ENCODE assay signal across 1 cellular context in genomic region chr21:33586927-33587326, GRCh38.
TF ChIP-seq lines count a peak whose summit lies in the region.

No MANE protein-coding gene starts in this region.

TF ChIP-seq in WTC11, 78 proteins besides CTCF, POLR2A, EP300 and RAD21 (continued from another document):
- no peak for TF ChIP-seq ZNF281 (CRISPR knock-in tag; IDR thresholded peaks at IDR 0.05)
- TF ChIP-seq PRDM15 (CRISPR knock-in tag; IDR thresholded peaks at IDR 0.05), result no peak
- TF ChIP-seq NFATC4 (CRISPR knock-in tag; IDR thresholded peaks at IDR 0.05), result no peak
- no peak for TF ChIP-seq ZNF512 (CRISPR knock-in tag; IDR thresholded peaks at IDR 0.05; ENCODE audit: borderline replicate concordance)
